Comparison of ENCODE assay signal across 1 cellular context in the genomic region with DNA sequence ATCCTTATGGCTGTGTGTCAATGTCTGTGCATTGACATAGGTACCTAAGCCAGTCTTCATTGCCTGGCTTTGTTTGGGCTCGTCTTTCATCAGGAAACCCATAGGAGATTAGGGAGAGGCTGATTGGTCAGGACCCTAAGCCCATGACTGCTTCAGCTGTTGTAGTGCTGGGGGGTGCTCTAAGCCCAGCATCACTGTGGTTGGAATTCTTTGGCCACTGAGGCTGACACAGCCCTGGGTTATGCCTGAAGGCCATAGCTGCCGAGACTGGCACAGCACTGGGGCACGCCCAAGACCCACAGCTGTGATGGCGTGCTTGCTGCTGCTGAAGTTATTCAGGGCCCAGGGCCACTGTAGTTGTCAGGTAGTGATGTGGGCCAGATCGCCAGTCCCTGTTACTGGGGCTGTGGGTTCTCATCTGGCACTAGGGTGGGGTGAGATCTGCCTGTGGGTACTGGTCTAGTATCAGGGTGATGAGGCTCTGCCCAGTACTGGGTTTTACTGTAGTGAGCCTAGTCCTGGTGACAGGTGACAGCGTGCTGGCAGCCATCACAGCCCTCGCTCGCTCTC.
TF ChIP-seq lines count a peak whose summit lies in the region.

No MANE protein-coding gene starts in this region.

TF ChIP-seq in WTC11, 78 proteins besides CTCF, POLR2A, EP300 and RAD21 (continued from another document):
- TF ChIP-seq ZNF671 (CRISPR knock-in tag; IDR thresholded peaks at IDR 0.05) (no peak), SP1 (CRISPR knock-in tag; conservative IDR thresholded peaks at IDR 0.05) (no peak)
- TF ChIP-seq, protein P1, sequence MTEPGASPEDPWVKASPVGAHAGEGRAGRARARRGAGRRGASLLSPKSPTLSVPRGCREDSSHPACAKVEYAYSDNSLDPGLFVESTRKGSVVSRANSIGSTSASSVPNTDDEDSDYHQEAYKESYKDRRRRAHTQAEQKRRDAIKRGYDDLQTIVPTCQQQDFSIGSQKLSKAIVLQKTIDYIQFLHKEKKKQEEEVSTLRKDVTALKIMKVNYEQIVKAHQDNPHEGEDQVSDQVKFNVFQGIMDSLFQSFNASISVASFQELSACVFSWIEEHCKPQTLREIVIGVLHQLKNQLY (CRISPR knock-in tag; IDR thresholded peaks at IDR 0.05) = no peak
